10 cellular contexts compared by ENCODE assay signal in the genomic region with DNA sequence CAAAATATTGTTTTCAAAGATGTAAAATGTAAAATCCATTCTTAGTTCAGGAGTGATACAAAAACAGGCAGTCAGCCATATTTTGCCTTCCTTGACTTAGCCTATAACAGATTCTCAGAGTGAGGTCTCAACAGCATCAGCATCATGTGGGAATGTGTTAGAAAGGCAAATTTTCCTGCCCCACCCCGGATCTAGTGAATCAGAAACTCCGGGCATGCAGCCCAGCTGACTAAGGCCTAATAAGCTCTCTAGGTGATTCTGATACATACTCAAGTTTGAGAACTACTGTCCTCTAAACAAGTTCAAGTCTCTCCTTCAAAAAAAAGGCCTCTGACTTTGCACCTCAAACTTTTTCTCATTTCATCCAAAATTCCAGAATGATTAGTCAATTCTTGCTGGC. TPM values are rescaled to one million over a fixed set of nuclear protein-coding genes. Genes with fewer than 3 reads are reported as not detected.
DNase-seq lines count a peak whose midpoint lies in the region; ATAC-seq, FAIRE-seq and TF ChIP-seq lines count a peak whose summit lies in the region.
"Had no signal": no experiment of that assay in that cellular context is flagged by ENCODE, and none has a peak within 500 bp of the region (broad histone marks: within the 10 kb centered on the region; RNA-seq: fewer than 3 reads in every experiment).

No MANE protein-coding gene starts in this region.

- no peaks in the 10 kb centered on the region for H3K36me3 Mint-ChIP-seq in naive thymus-derived CD4-positive, alpha-beta T cell
- H3K36me3 Mint-ChIP-seq in CD8-positive, alpha-beta T cell, result no peaks in the 10 kb centered on the region

- no peaks in the 10 kb centered on the region for H3K9me3 Mint-ChIP-seq in naive thymus-derived CD4-positive, alpha-beta T cell
- no peaks in the 10 kb centered on the region for H3K9me3 Mint-ChIP-seq in CD8-positive, alpha-beta T cell
- H3K9me3 Mint-ChIP-seq: T-helper 1 cell treated with Interleukin-12 subunit alpha and Interleukin-12 subunit beta and Interleukin-4 antibody, amounts not matched to agents 30 μg/mL and 1 μg/mL, for 36 hours had no signal

- intact Hi-C loops in heart right ventricle (cut with DNase I), result loop anchor here in 1 of 10 donors (5.0 kb wide), 1 partner anchor 1071 kb away; no protein-coding TSS in a partner anchor
- intact Hi-C loops in naive thymus-derived CD4-positive, alpha-beta T cell (cut with micrococcal nuclease), result no loop called here
- intact Hi-C loops in CD8-positive, alpha-beta T cell (cut with DNase I, micrococcal nuclease), result no loop called here

- FAIRE-seq in small intestine (lab: Jason Lieb, UNC), result no peak

- H3K4me1 ChIP-seq in heart right ventricle (peaks cover 0 to 12% (median 5%) of the 10 kb centered on the region in 9 donors), subcutaneous abdominal adipose tissue (ENCODE audit: control insufficient read depth in 5 of 5, insufficient read depth in 5 of 5, low read length in 5 of 5) (peaks cover 0 to 7% (median 4%) of the 10 kb centered on the region in 5 donors), small intestine (ENCODE audit: control insufficient read depth in 2 of 2, insufficient read depth in 1 of 2, low read depth in 1 of 2, low read length in 1 of 2) (no peaks in the 10 kb centered on the region)
- no peaks in the 10 kb centered on the region for H3K4me1 ChIP-seq in naive thymus-derived CD4-positive, alpha-beta T cell (ENCODE audit: control insufficient read depth in 2 of 2, insufficient read depth in 2 of 2, low read length in 2 of 2)
- peaks cover 11% of the 10 kb centered on the region for H3K4me1 ChIP-seq in CD8-positive, alpha-beta T cell (ENCODE audit: insufficient read depth, low read length)

- no peak for TF ChIP-seq CTCF in heart right ventricle (IDR thresholded peaks at IDR 0.05)
- no peak for TF ChIP-seq CTCF in CD8-positive, alpha-beta T cell (IDR thresholded peaks at IDR 0.05)

- H3K27me3 Mint-ChIP-seq in naive thymus-derived CD4-positive, alpha-beta T cell, result peaks cover 0 to 4% (median 0%) of the 10 kb centered on the region in 5 donors
- H3K27me3 Mint-ChIP-seq in CD8-positive, alpha-beta T cell (ENCODE audit: low read depth), result peaks cover 1% of the 10 kb centered on the region

- peak; percentile 85 for DNase-seq in HK-2 (ENCODE audit: unreplicated experiment)
- peak; percentile 73 for DNase-seq in amniotic stem cell (lab: John Stamatoyannopoulos, UW)
- DNase-seq in heart right ventricle, result peak in 1 of 2 donors; percentile 34
- no peak for DNase-seq in naive thymus-derived CD4-positive, alpha-beta T cell
- no peak for DNase-seq in NCI-H1436 treated with DMSO at 0.1 percent for 48 hours (lab: John Stamatoyannopoulos, UW)
- no peak for DNase-seq in small intestine
- DNase-seq in CD8-positive, alpha-beta T cell, result no peak
- DNase-seq: activated CD8-positive, alpha-beta memory T cell treated with anti-CD3 and anti-CD28 coated beads, Interleukin-2, amount 50 U/mL, for 48 hours had no signal

- H3K27me3 ChIP-seq in heart right ventricle (no peaks in the 10 kb centered on the region), subcutaneous abdominal adipose tissue (ENCODE audit: control insufficient read depth in 5 of 5, insufficient read depth in 4 of 5, low read length in 5 of 5) (no peaks in the 10 kb centered on the region), small intestine (ENCODE audit: control insufficient read depth in 2 of 2, insufficient read depth in 2 of 2, low read length in 2 of 2) (no peaks in the 10 kb centered on the region)
- no peaks in the 10 kb centered on the region for H3K27me3 ChIP-seq in naive thymus-derived CD4-positive, alpha-beta T cell (ENCODE audit: control insufficient read depth in 2 of 2, insufficient read depth in 2 of 2, low read length in 2 of 2)
- no peaks in the 10 kb centered on the region for H3K27me3 ChIP-seq in CD8-positive, alpha-beta T cell (ENCODE audit: insufficient read depth, low read length)

- no peak overlapping the region for H3K4me3 Mint-ChIP-seq in naive thymus-derived CD4-positive, alpha-beta T cell
- no peak overlapping the region for H3K4me3 Mint-ChIP-seq in CD8-positive, alpha-beta T cell
- H3K4me3 Mint-ChIP-seq: T-helper 1 cell treated with Interleukin-12 subunit alpha and Interleukin-12 subunit beta and Interleukin-4 antibody, amounts not matched to agents 30 μg/mL and 1 μg/mL, for 36 hours had no signal

- H3K9ac ChIP-seq in subcutaneous abdominal adipose tissue (ENCODE audit: low read length in 5 of 5), result no peak overlapping the region

- no peak overlapping the region for H3K27ac Mint-ChIP-seq in naive thymus-derived CD4-positive, alpha-beta T cell
- H3K27ac Mint-ChIP-seq in CD8-positive, alpha-beta T cell, result no peak overlapping the region
- H3K27ac Mint-ChIP-seq: T-helper 1 cell treated with Interleukin-12 subunit alpha and Interleukin-12 subunit beta and Interleukin-4 antibody, amounts not matched to agents 30 μg/mL and 1 μg/mL, for 36 hours had no signal

- POLR2A ChIA-PET in naive thymus-derived CD4-positive, alpha-beta T cell (lab: Charles Lee), result no interaction called here
- POLR2A ChIA-PET in CD8-positive, alpha-beta T cell (lab: Charles Lee), result no interaction called here

- CTCF ChIA-PET in naive thymus-derived CD4-positive, alpha-beta T cell (lab: Charles Lee), result no interaction called here
- CTCF ChIA-PET in CD8-positive, alpha-beta T cell (lab: Charles Lee), result no interaction called here

- H3K27ac ChIP-seq in heart right ventricle (peak overlapping the region in 2 of 10 donors; percentile 13 to 51), subcutaneous abdominal adipose tissue (ENCODE audit: low read depth, low read length) (peak overlapping the region; percentile 27), small intestine (ENCODE audit: low read depth in 1 of 2, low read length in 1 of 2) (no peak overlapping the region)
- no peak overlapping the region for H3K27ac ChIP-seq in naive thymus-derived CD4-positive, alpha-beta T cell (ENCODE audit: low read depth, low read length)
- no peak overlapping the region for H3K27ac ChIP-seq in CD8-positive, alpha-beta T cell (ENCODE audit: low read depth, low read length)

- WGBS in heart right ventricle, 2 donors, result 47 to 57% methylated on average over 2 of the region's 2 CpGs
- WGBS in small intestine, 3 donors, result 20 to 61% (median 45%) methylated on average over 2 of the region's 2 CpGs

- ATAC-seq in heart right ventricle, result peak in 5 of 8 donors; percentile 51 to 76 (median 65)
- ATAC-seq in naive thymus-derived CD4-positive, alpha-beta T cell, result no peak
- no peak for ATAC-seq in CD8-positive, alpha-beta T cell

- peaks cover 10 to 24% (median 19%) of the 10 kb centered on the region in 7 donors for H3K4me1 Mint-ChIP-seq in naive thymus-derived CD4-positive, alpha-beta T cell
- H3K4me1 Mint-ChIP-seq in CD8-positive, alpha-beta T cell (ENCODE audit: low read depth), result peaks cover 12% of the 10 kb centered on the region

- no peaks in the 10 kb centered on the region for H3K36me3 ChIP-seq in heart right ventricle
- H3K36me3 ChIP-seq in subcutaneous abdominal adipose tissue (ENCODE audit: control insufficient read depth in 5 of 5, insufficient read depth in 5 of 5, low read length in 5 of 5), result no peaks in the 10 kb centered on the region
- no peaks in the 10 kb centered on the region for H3K36me3 ChIP-seq in naive thymus-derived CD4-positive, alpha-beta T cell (ENCODE audit: control insufficient read depth in 2 of 3, insufficient read depth in 3 of 3, low read length in 3 of 3)
- no peaks in the 10 kb centered on the region for H3K36me3 ChIP-seq in small intestine (ENCODE audit: control insufficient read depth in 2 of 2, insufficient read depth in 2 of 2, low read length in 2 of 2)
- no peaks in the 10 kb centered on the region for H3K36me3 ChIP-seq in CD8-positive, alpha-beta T cell (ENCODE audit: insufficient read depth, low read length)

- H3K9me3 ChIP-seq in heart right ventricle, result no peaks in the 10 kb centered on the region
- H3K9me3 ChIP-seq in subcutaneous abdominal adipose tissue (ENCODE audit: control insufficient read depth in 5 of 5, low read length in 5 of 5), result no peaks in the 10 kb centered on the region
- no peaks in the 10 kb centered on the region for H3K9me3 ChIP-seq in naive thymus-derived CD4-positive, alpha-beta T cell (ENCODE audit: control insufficient read depth in 2 of 3, low read length in 3 of 3)
- no peaks in the 10 kb centered on the region for H3K9me3 ChIP-seq in small intestine (ENCODE audit: control insufficient read depth, low read depth)
- H3K9me3 ChIP-seq in CD8-positive, alpha-beta T cell (ENCODE audit: low read length), result no peaks in the 10 kb centered on the region

- H3K4me3 ChIP-seq in heart right ventricle (no peak overlapping the region), subcutaneous abdominal adipose tissue (ENCODE audit: low read depth in 1 of 5, low read length in 5 of 5) (no peak overlapping the region), small intestine (ENCODE audit: low read depth in 1 of 2, low read length in 2 of 2) (no peak overlapping the region)
- H3K4me3 ChIP-seq in naive thymus-derived CD4-positive, alpha-beta T cell (ENCODE audit: low read length), result no peak overlapping the region
- H3K4me3 ChIP-seq in CD8-positive, alpha-beta T cell (ENCODE audit: low read depth, low read length), result no peak overlapping the region

RNA-seq across cellular contexts. Expression of a gene that starts 46.9 kb away (rescaled TPM):
- 10 to 100 TPM; 47.6 to 77.2 (median 60.0) TPM for total RNA-seq in heart right ventricle
- polyA plus RNA-seq in heart right ventricle, result 10 to 100 TPM; 15.1 to 46.8 TPM
- total RNA-seq in naive thymus-derived CD4-positive, alpha-beta T cell, result 100 to 1,000 TPM; 256 to 341 (median 293) TPM
- 100 to 1,000 TPM in 1 of 2 donors, 10 to 100 TPM in 1; 45.2 to 107 TPM for polyA plus RNA-seq in naive thymus-derived CD4-positive, alpha-beta T cell
- 100 to 1,000 TPM in 2 of 3 donors, 10 to 100 TPM in 1; 37.4 to 221 (median 113) TPM for polyA plus RNA-seq in small intestine
- total RNA-seq in CD8-positive, alpha-beta T cell, result 100 to 1,000 TPM; 416 to 423 TPM

Comparison
In these comparisons a context has a peak if more than half of its experiments do, and no peak if none do; other contexts are left out.
1. DNase-seq: peak in HK-2 (single experiment) and amniotic stem cell (single experiment); none in naive thymus-derived CD4-positive, alpha-beta T cell (0 of 9), NCI-H1436 treated with DMSO at 0.1 percent for 48 hours (single experiment), small intestine (single experiment) and CD8-positive, alpha-beta T cell (0 of 7).
2. ATAC-seq: peak in heart right ventricle (5 of 8); none in naive thymus-derived CD4-positive, alpha-beta T cell (single experiment) and CD8-positive, alpha-beta T cell (single experiment).